ENCODE assay signal across 7 cellular contexts in genomic region chr6:136585523-136585922, GRCh38. TPM values are rescaled to one million over a fixed set of nuclear protein-coding genes. Genes with fewer than 3 reads are reported as not detected.
DNase-seq lines count a peak whose midpoint lies in the region; ATAC-seq and TF ChIP-seq lines count a peak whose summit lies in the region.
"Not testable (repeated sequence)": the region's sequence is repeated elsewhere in the genome, so short reads cannot be mapped to it uniquely, and the experiment has no call there.

No MANE protein-coding gene starts in this region.

- H3K36me3 ChIP-seq in brain microvascular endothelial cell (replicated peaks); right atrium auricular region: not testable (repeated sequence)
- H3K36me3 ChIP-seq in psoas muscle (ENCODE audit: insufficient read depth in 1 of 2, low read depth in 1 of 2) (peaks cover 0 to 12% of the 10 kb centered on the region in 2 donors), stomach (peaks cover 11 to 82% (median 65%) of the 10 kb centered on the region in 4 donors), upper lobe of right lung (peaks cover 52% of the 10 kb centered on the region)

- H3K27ac ChIP-seq in brain microvascular endothelial cell (peak overlapping the region; percentile 88), epithelial cell of prostate (peak overlapping the region; percentile 33), right atrium auricular region (peak overlapping the region; percentile 7 to 67), psoas muscle (peak overlapping the region; percentile 78), stomach (peak overlapping the region in 4 of 5 donors; percentile 60 to 74 (median 65)), upper lobe of right lung (peak overlapping the region; percentile 32)

- H3K4me1 Mint-ChIP-seq in HFFc6 (ENCODE audit: low read depth), result peaks cover 53% of the 10 kb centered on the region

- H3K4me3 ChIP-seq in brain microvascular endothelial cell (ENCODE audit: low read depth, low read length); right atrium auricular region; psoas muscle; stomach; upper lobe of right lung: not testable (repeated sequence)

- not testable (repeated sequence) for H3K27me3 Mint-ChIP-seq in HFFc6 (ENCODE audit: insufficient read depth)

- H3K4me3 Mint-ChIP-seq in HFFc6, result not testable (repeated sequence)

- WGBS in psoas muscle, 3 donors, result 43 to 81% (median 50%) methylated on average over 2 of the region's 2 CpGs
- WGBS in stomach, 5 donors, result 95 to 100% (median 98%) methylated on average over 2 of the region's 2 CpGs

- TF ChIP-seq POLR2A in stomach (IDR thresholded peaks at IDR 0.05), result not testable (repeated sequence)

- not testable (repeated sequence) for TF ChIP-seq EP300 in stomach (IDR thresholded peaks at IDR 0.05)

- not testable (repeated sequence) for TF ChIP-seq CTCF in HFFc6 (IDR thresholded peaks at IDR 0.05); brain microvascular endothelial cell (IDR thresholded peaks at IDR 0.05; ENCODE audit: low read depth, low read length, missing control alignments); right atrium auricular region (IDR thresholded peaks at IDR 0.05); psoas muscle (IDR thresholded peaks at IDR 0.05); stomach (IDR thresholded peaks at IDR 0.05); upper lobe of right lung (IDR thresholded peaks at IDR 0.05)

- in situ Hi-C loops in brain microvascular endothelial cell (cut with HindIII; ENCODE audit: low pct_ligation_motif_present, low sequenced_read_pairs), result not testable (repeated sequence)

- DNase-seq in HFFc6; brain microvascular endothelial cell; epithelial cell of prostate (ENCODE audit: low read depth, low spot score); right atrium auricular region (ENCODE audit: low spot score); psoas muscle; stomach; upper lobe of right lung: not testable (repeated sequence)

- H3K27ac Mint-ChIP-seq in HFFc6, result peak overlapping the region; percentile 93; the same call in 1 of the 2 replicates

- peak in 3 of 4 donors; percentile 57 to 72 (median 62) for ATAC-seq in psoas muscle
- not testable (repeated sequence) for ATAC-seq in upper lobe of right lung

- H3K36me3 Mint-ChIP-seq in HFFc6 (ENCODE audit: low read depth), result peaks cover 37% of the 10 kb centered on the region

- H3K9me3 Mint-ChIP-seq in HFFc6, result not testable (repeated sequence)

- peaks cover 0 to 18% of the 10 kb centered on the region in 2 donors for H3K4me1 ChIP-seq in right atrium auricular region
- peaks cover 25% of the 10 kb centered on the region for H3K4me1 ChIP-seq in psoas muscle
- H3K4me1 ChIP-seq in stomach, result peaks cover 0 to 19% (median 8%) of the 10 kb centered on the region in 4 donors
- H3K4me1 ChIP-seq in upper lobe of right lung, result not testable (repeated sequence)

- not testable (repeated sequence) for H3K27me3 ChIP-seq in brain microvascular endothelial cell (replicated peaks); right atrium auricular region; psoas muscle (ENCODE audit: insufficient read depth in 3 of 3, low read length in 2 of 3); stomach; upper lobe of right lung

- H3K9me3 ChIP-seq in right atrium auricular region, psoas muscle, stomach, upper lobe of right lung: not testable (repeated sequence)

- intact Hi-C loops in psoas muscle (cut with DNase I), result loop anchor here in 1 of 2 donors (10.0 kb wide), 1 partner anchor 1059 kb away; no protein-coding TSS in a partner anchor
- intact Hi-C loops in stomach (cut with DNase I; ENCODE audit: low total_unique reads); upper lobe of right lung (cut with DNase I): not testable (repeated sequence)

RNA-seq across cellular contexts. Expression of gene MAP7, which starts 35.3 kb away (rescaled TPM):
- total RNA-seq in HFFc6 (2021; fragmentation: NEBNext Ultra II Directional; extraction: Animal tissue kit (Norgen Biotek cat#: 25700)), result under 1 TPM; 0.14 to 0.65 (median 0.51) TPM
- total RNA-seq in right atrium auricular region, result 1 to 10 TPM; 1.0 to 1.3 TPM
- total RNA-seq in psoas muscle, result under 1 TPM; 0.32 to 0.94 (median 0.62) TPM
- polyA plus RNA-seq in psoas muscle, result under 1 TPM; 0.10 to 0.20 (median 0.10) TPM
- 10 to 100 TPM in 3 of 5 donors, 1 to 10 TPM in 2; 2.3 to 28.3 (median 14.5) TPM for total RNA-seq in stomach
- 10 to 100 TPM in 1 of 3 donors, 1 to 10 TPM in 2; 7.6 to 11.6 (median 7.8) TPM for polyA plus RNA-seq in stomach
- 23.2 TPM for total RNA-seq in upper lobe of right lung

Comparison
In these comparisons a context has a peak if more than half of its experiments do, and no peak if none do; other contexts are left out.
1. H3K27ac ChIP-seq: peak in every context shown above with its lines; median percentile 88 in brain microvascular endothelial cell; 78 in psoas muscle; 65 in stomach; 37 in right atrium auricular region; 33 in epithelial cell of prostate; 32 in upper lobe of right lung.